22 cellular contexts compared by ENCODE assay signal in the genomic region with DNA sequence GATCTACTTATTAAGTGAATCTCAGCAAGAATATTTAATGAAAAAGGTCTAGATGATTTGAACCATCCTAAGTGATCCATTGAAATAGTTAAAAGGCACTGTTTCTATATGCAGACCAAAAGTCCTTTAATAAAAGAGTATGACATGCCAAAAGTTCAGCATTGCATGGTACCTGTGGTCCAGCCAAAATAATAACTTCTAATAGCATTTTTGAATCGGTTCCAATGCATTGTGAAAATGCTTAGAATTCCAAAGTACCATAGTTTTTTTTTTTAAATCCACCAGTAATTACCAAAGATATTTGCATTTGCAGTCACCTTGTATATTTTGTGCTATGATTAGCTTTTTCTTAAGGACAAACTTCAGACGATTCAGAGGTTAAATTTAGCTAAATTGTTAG.
DNase-seq lines count a peak whose midpoint lies in the region; ATAC-seq and TF ChIP-seq lines count a peak whose summit lies in the region.
"Had no signal": no experiment of that assay in that cellular context is flagged by ENCODE, and none has a peak within 500 bp of the region (broad histone marks: within the 10 kb centered on the region; RNA-seq: fewer than 3 reads in every experiment).

No MANE protein-coding gene starts in this region.

- peaks cover 12% of the 10 kb centered on the region for H3K27me3 Mint-ChIP-seq in activated T-cell treated with anti-CD3 and anti-CD28 coated beads, Interleukin-2, amount 50 U/mL, for 72 hours (ENCODE audit: low read depth)

- H3K27me3 ChIP-seq in stomach = no peaks in the 10 kb centered on the region
- H3K27me3 ChIP-seq: BE2C had no signal

- TF ChIP-seq RAD21 in Ishikawa (IDR thresholded peaks at IDR 0.05; ENCODE audit: low read depth) = peak; percentile 7; the same call in 1 of the 2 replicates

- peak; percentile 44 for DNase-seq in A172 (ENCODE audit: low spot score)
- DNase-seq in astrocyte of the hippocampus (ENCODE audit: low read depth, low spot score) = peak; percentile 11
- DNase-seq in retinal pigment epithelial cell (ENCODE audit: low read depth) = peak; percentile 68
- DNase-seq in stimulated activated CD4-positive, alpha-beta T cell treated with anti-CD3 and anti-CD28 coated beads, Interleukin-4, amount 100 ng/mL, for 4 hours = no peak
- no peak for DNase-seq in stomach
- DNase-seq in activated T-cell treated with anti-CD3 and anti-CD28 coated beads, Interleukin-2, amount 50 U/mL, for 72 hours = no peak
- no peak for DNase-seq in HCEC 1CT
- DNase-seq: 8988T; ACHN; BE2C; C1 segment of cervical spinal cord; CD4-positive, CD25-positive, alpha-beta regulatory T cell; CD8-positive, alpha-beta memory T cell; COR-L47; DMS 273 treated with DMSO at 0.1 percent for 48 hours; DMS53; GDM1; HFFc6 had no signal

- H3K9me3 Mint-ChIP-seq in activated T-cell treated with anti-CD3 and anti-CD28 coated beads, Interleukin-2, amount 50 U/mL, for 72 hours = no peaks in the 10 kb centered on the region
- H3K9me3 Mint-ChIP-seq: GM23338, HFFc6 had no signal

- TF ChIP-seq CTCF in retinal pigment epithelial cell (conservative IDR thresholded peaks at IDR 0.05; ENCODE audit: low read depth, low read length) (no peak), stomach (IDR thresholded peaks at IDR 0.05) (no peak)

- ATAC-seq in activated T-cell treated with anti-CD3 and anti-CD28 coated beads, Interleukin-2, amount 50 U/mL, for 72 hours (replicated peaks in 1 of 2) = no peak
- ATAC-seq: GM23338, HCT116 had no signal

- no peaks in the 10 kb centered on the region for H3K9me3 ChIP-seq in stomach
- H3K9me3 ChIP-seq: BE2C had no signal

- H3K27ac Mint-ChIP-seq in activated T-cell treated with anti-CD3 and anti-CD28 coated beads, Interleukin-2, amount 50 U/mL, for 72 hours = no peak overlapping the region
- H3K27ac Mint-ChIP-seq: CD4-positive, CD25-positive, alpha-beta regulatory T cell; CD8-positive, alpha-beta memory T cell; GM23338; HFFc6 had no signal

- no peak overlapping the region for H3K27ac ChIP-seq in stomach
- H3K27ac ChIP-seq: HL-60 had no signal

- H3K4me1 ChIP-seq in stomach = no peaks in the 10 kb centered on the region
- H3K4me1 ChIP-seq: BE2C had no signal

- 26 to 65% (median 35%) methylated on average over 2 of the region's 2 CpGs for WGBS in stomach, 5 donors

- intact Hi-C loops in stomach (cut with DNase I; ENCODE audit: low total_unique reads) = no loop called here

- no peak overlapping the region for H3K4me3 Mint-ChIP-seq in activated T-cell treated with anti-CD3 and anti-CD28 coated beads, Interleukin-2, amount 50 U/mL, for 72 hours
- H3K4me3 Mint-ChIP-seq: CD4-positive, CD25-positive, alpha-beta regulatory T cell; CD8-positive, alpha-beta memory T cell; GM23338; HFFc6 had no signal

- no peaks in the 10 kb centered on the region for H3K36me3 ChIP-seq in stomach
- H3K36me3 ChIP-seq: BE2C had no signal

- H3K4me3 ChIP-seq in retinal pigment epithelial cell (ENCODE audit: low read length) (no peak overlapping the region), stomach (no peak overlapping the region)
- H3K4me3 ChIP-seq: GM23338 had no signal

- H3K36me3 Mint-ChIP-seq in activated T-cell treated with anti-CD3 and anti-CD28 coated beads, Interleukin-2, amount 50 U/mL, for 72 hours (ENCODE audit: insufficient read depth in 2 of 2) = no peaks in the 10 kb centered on the region
- H3K36me3 Mint-ChIP-seq: CD4-positive, CD25-positive, alpha-beta regulatory T cell; CD8-positive, alpha-beta memory T cell had no signal

- no peaks in the 10 kb centered on the region for H3K4me1 Mint-ChIP-seq in activated T-cell treated with anti-CD3 and anti-CD28 coated beads, Interleukin-2, amount 50 U/mL, for 72 hours (ENCODE audit: low read depth)
- H3K4me1 Mint-ChIP-seq: CD4-positive, CD25-positive, alpha-beta regulatory T cell; CD8-positive, alpha-beta memory T cell; GM23338 had no signal

- peak; percentile 87 for TF ChIP-seq EP300 in Ishikawa (IDR thresholded peaks at IDR 0.05; ENCODE audit: borderline replicate concordance)
- no peak for TF ChIP-seq EP300 in stomach (IDR thresholded peaks at IDR 0.05)

- no peak for TF ChIP-seq POLR2A in stomach (IDR thresholded peaks at IDR 0.05)

TF ChIP-seq in Ishikawa, 13 proteins besides CTCF, POLR2A, EP300 and RAD21:
- no peak for TF ChIP-seq YY1 (IDR thresholded peaks at IDR 0.05; ENCODE audit: low read depth)
- no peak for TF ChIP-seq ZBTB7A (IDR thresholded peaks at IDR 0.05; ENCODE audit: low read depth)
- TF ChIP-seq CEBPB (IDR thresholded peaks at IDR 0.05) = peak; percentile 68; the same call in 1 of the 2 replicates
- peak; percentile 97 for TF ChIP-seq TEAD4 (IDR thresholded peaks at IDR 0.05)
- TF ChIP-seq TCF12 (IDR thresholded peaks at IDR 0.05; ENCODE audit: low read depth) = peak; percentile 74
- TF ChIP-seq NFIC (IDR thresholded peaks at IDR 0.05) = peak; percentile 97
- TF ChIP-seq FOXM1 (IDR thresholded peaks at IDR 0.05; ENCODE audit: borderline replicate concordance, low read depth) = peak; percentile 84
- TF ChIP-seq, protein P1, sequence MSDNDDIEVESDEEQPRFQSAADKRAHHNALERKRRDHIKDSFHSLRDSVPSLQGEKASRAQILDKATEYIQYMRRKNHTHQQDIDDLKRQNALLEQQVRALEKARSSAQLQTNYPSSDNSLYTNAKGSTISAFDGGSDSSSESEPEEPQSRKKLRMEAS (IDR thresholded peaks at IDR 0.05) = peak; percentile 16; the same call in 1 of the 2 replicates

Comparison
In these comparisons a context has a peak if more than half of its experiments do, and no peak if none do; other contexts are left out.
1. DNase-seq: peak in A172 (single experiment), astrocyte of the hippocampus (single experiment) and retinal pigment epithelial cell (single experiment); none in stimulated activated CD4-positive, alpha-beta T cell treated with anti-CD3 and anti-CD28 coated beads, Interleukin-4, amount 100 ng/mL, for 4 hours (0 of 2), stomach (single experiment), activated T-cell treated with anti-CD3 and anti-CD28 coated beads, Interleukin-2, amount 50 U/mL, for 72 hours (0 of 2) and HCEC 1CT (single experiment).